8 cellular contexts compared by ENCODE assay signal in genomic region chr1:221829327-221830011, GRCh38.
A peak's percentile ranks its signal among the peaks of the same experiment; 100 is the strongest.
DNase-seq lines count a peak whose midpoint lies in the region; ATAC-seq and TF ChIP-seq lines count a peak whose summit lies in the region.

No MANE protein-coding gene starts in this region.

- H3K79me2 ChIP-seq in SK-N-SH (ENCODE audit: insufficient read depth) (no peaks in the 10 kb centered on the region), OCI-LY7 (ENCODE audit: insufficient read depth, low read depth, low read length) (no peaks in the 10 kb centered on the region)

- DNase-seq in SK-N-SH = no peak
- DNase-seq in dedifferentiated amniotic fluid mesenchymal stem cell (ENCODE audit: extremely low spot score) = peak; percentile 76
- DNase-seq in stimulated activated CD4-positive, alpha-beta T cell treated with anti-CD3 and anti-CD28 coated beads, Interleukin-15, amount 100 ng/mL, for 24 hours = peak; percentile 72
- no peak for DNase-seq in OCI-LY7 (ENCODE audit: low spot score)
- no peak for DNase-seq in GM20000 (ENCODE audit: low spot score)

- TF ChIP-seq CTCF in SK-N-SH (IDR thresholded peaks at IDR 0.05) (no peak), OCI-LY7 (conservative IDR thresholded peaks at IDR 0.05; ENCODE audit: low read length) (no peak), GM20000 (IDR thresholded peaks at IDR 0.05; ENCODE audit: extremely low read depth, missing control alignments) (no peak)

- BruUV-seq in OCI-LY7 (replicated peaks; lab: Mats Ljungman, UMichigan) = no TSS peak

- POLR2A ChIA-PET in SK-N-SH (lab: Yijun Ruan, JAX) = no interaction called here
- POLR2A ChIA-PET in OCI-LY7 (lab: Charles Lee) = interaction anchor here (0.6 to 0.7 kb wide), 2 partner anchors 12 to 175 kb away, joined by 3 read pairs; no protein-coding TSS in a partner anchor

- H4K20me1 ChIP-seq in SK-N-SH (ENCODE audit: insufficient read depth) (no peaks in the 10 kb centered on the region), OCI-LY7 (ENCODE audit: insufficient read depth, low read length) (no peaks in the 10 kb centered on the region)

- H2AFZ ChIP-seq in SK-N-SH (ENCODE audit: low read depth) = peak overlapping the region; percentile 45; the same call in 1 of the 2 replicates
- no peak overlapping the region for H2AFZ ChIP-seq in OCI-LY7 (ENCODE audit: low read length)

- H3K4me1 ChIP-seq in SK-N-SH (ENCODE audit: control insufficient read depth in 1 of 2, insufficient read depth in 2 of 2, low read depth in 1 of 2, low read length in 1 of 2) (peaks cover 13 to 14% of the 10 kb centered on the region in 2 experiments; a peak in 3 of 4 replicates), OCI-LY7 (ENCODE audit: insufficient read depth, low read length, poor library complexity, severe bottlenecking) (no peaks in the 10 kb centered on the region)

- ATAC-seq in GM21423 (IDR thresholded peaks at IDR 0.05; ENCODE audit: unreplicated experiment) (peak; percentile 52), GM19455 (IDR thresholded peaks at IDR 0.05; ENCODE audit: unreplicated experiment) (no peak), HG03045 (IDR thresholded peaks at IDR 0.05; ENCODE audit: unreplicated experiment) (no peak)

- H3K27me3 ChIP-seq in SK-N-SH (ENCODE audit: insufficient read depth) = no peaks in the 10 kb centered on the region

- H3K9me2 ChIP-seq in SK-N-SH (no peaks in the 10 kb centered on the region), OCI-LY7 (ENCODE audit: insufficient read depth, low read length) (no peaks in the 10 kb centered on the region)

- no peak for TF ChIP-seq RAD21 in SK-N-SH (IDR thresholded peaks at IDR 0.05; ENCODE audit: low read length)

- intact Hi-C loops in OCI-LY7 (cut with micrococcal nuclease; ENCODE audit: unreplicated experiment) = no loop called here

- TF ChIP-seq EP300 in SK-N-SH (IDR thresholded peaks at IDR 0.05; ENCODE audit: borderline replicate concordance in 1 of 2, low read depth in 1 of 2, low read length in 1 of 2) = peak in 1 of 2 experiments; percentile 53; a peak in 1 of 4 replicates

- peak overlapping the region; percentile 67 to 81 for H3K27ac ChIP-seq in SK-N-SH (ENCODE audit: low read depth in 2 of 2, low read length in 1 of 2)
- H3K27ac ChIP-seq in OCI-LY7 (ENCODE audit: low read depth, low read length, poor library complexity, severe bottlenecking) = no peak overlapping the region

- H3K36me3 ChIP-seq in SK-N-SH (replicated peaks in 1 of 2; ENCODE audit: control insufficient read depth in 1 of 2, insufficient read depth in 2 of 2, low read length in 1 of 2) (no peaks in the 10 kb centered on the region), OCI-LY7 (ENCODE audit: insufficient read depth, low read length) (no peaks in the 10 kb centered on the region)

- WGBS in SK-N-SH (ENCODE audit: low lambda C conversion rate) = 27% methylated on average over 5 of the region's 5 CpGs

- CTCF ChIA-PET in SK-N-SH (lab: Yijun Ruan, JAX) (no interaction called here), OCI-LY7 (lab: Charles Lee; ENCODE audit: unreplicated experiment) (no interaction called here)

- H3K9me3 ChIP-seq in SK-N-SH = no peaks in the 10 kb centered on the region
- H3K9me3 ChIP-seq in OCI-LY7 (ENCODE audit: low read length) = no peaks in the 10 kb centered on the region

- 0 out of 4 replicates have a peak overlapping the region, but pooled peaks of 1 of the 2 experiments have one; percentile 16 for H3K4me3 ChIP-seq in SK-N-SH (ENCODE audit: low read depth in 2 of 2, low read length in 1 of 2)
- H3K4me3 ChIP-seq in OCI-LY7 (ENCODE audit: low read depth, low read length, poor library complexity, severe bottlenecking) = no peak overlapping the region

- H3K4me2 ChIP-seq in SK-N-SH (peak overlapping the region; percentile 34; the same call in 1 of the 2 replicates), OCI-LY7 (ENCODE audit: low read length) (no peak overlapping the region)

- peak overlapping the region; percentile 59; the same call in 1 of the 2 replicates for H3K9ac ChIP-seq in SK-N-SH

- H3F3A ChIP-seq in SK-N-SH (replicated peaks; ENCODE audit: insufficient read depth) = peaks cover 10% of the 10 kb centered on the region

TF ChIP-seq in SK-N-SH, 30 proteins besides CTCF, POLR2A, EP300 and RAD21:
- TF ChIP-seq RXRA (IDR thresholded peaks at IDR 0.05; ENCODE audit: borderline replicate concordance, low read depth) = peak; percentile 60; the same call in 1 of the 2 replicates
- peak; percentile 43; the same call in 1 of the 2 replicates for TF ChIP-seq MAX (IDR thresholded peaks at IDR 0.05; ENCODE audit: low read depth)
- TF ChIP-seq FOSL2 (IDR thresholded peaks at IDR 0.05; ENCODE audit: borderline replicate concordance, low read depth) = peak; percentile 68
- no peak for TF ChIP-seq SIN3A (IDR thresholded peaks at IDR 0.05; ENCODE audit: borderline replicate concordance, low read depth, low read length)
- no peak for TF ChIP-seq ELF1 (IDR thresholded peaks at IDR 0.05)
- no peak for TF ChIP-seq GATA2 (CRISPR knock-in tag; IDR thresholded peaks at IDR 0.05)
- TF ChIP-seq TCF12 (IDR thresholded peaks at IDR 0.05) = peak; percentile 68; the same call in 1 of the 2 replicates
- TF ChIP-seq JUND (IDR thresholded peaks at IDR 0.05) = peak; percentile 64
- TF ChIP-seq NRF1 (IDR thresholded peaks at IDR 0.05; ENCODE audit: low read depth, low read length) = no peak
TF ChIP-seq in SK-N-SH: peak in this region for 5.

Comparison
In these comparisons a context has a peak if more than half of its experiments do, and no peak if none do; other contexts are left out.
1. DNase-seq: peak in dedifferentiated amniotic fluid mesenchymal stem cell (single experiment) and stimulated activated CD4-positive, alpha-beta T cell treated with anti-CD3 and anti-CD28 coated beads, Interleukin-15, amount 100 ng/mL, for 24 hours (single experiment); none in SK-N-SH (single experiment), OCI-LY7 (single experiment) and GM20000 (single experiment).